1 cellular context compared by ENCODE assay signal in genomic region chr17:50048988-50049387, GRCh38.
TF ChIP-seq lines count a peak whose summit lies in the region.

No MANE protein-coding gene starts in this region.

TF ChIP-seq in H1, 55 proteins besides CTCF, POLR2A, EP300 and RAD21:
- no peak for TF ChIP-seq CREB1 (IDR thresholded peaks at IDR 0.05)
- TF ChIP-seq CHD1 (IDR thresholded peaks at IDR 0.05; ENCODE audit: low read depth, low read length): no peak
- no peak for TF ChIP-seq ASH2L (IDR thresholded peaks at IDR 0.05; ENCODE audit: low read length)
- TF ChIP-seq TEAD4 (IDR thresholded peaks at IDR 0.05; ENCODE audit: low read depth, low read length): no peak
- TF ChIP-seq PHF8 (conservative IDR thresholded peaks at IDR 0.05; ENCODE audit: low read depth, low read length): no peak
- TF ChIP-seq MAFK (IDR thresholded peaks at IDR 0.05; ENCODE audit: low read depth, low read length): no peak
- TF ChIP-seq SRF (IDR thresholded peaks at IDR 0.05; ENCODE audit: low read depth, low read length): no peak
- TF ChIP-seq POU5F1 (IDR thresholded peaks at IDR 0.05; ENCODE audit: low read depth, low read length): no peak
- TF ChIP-seq, protein P1, sequence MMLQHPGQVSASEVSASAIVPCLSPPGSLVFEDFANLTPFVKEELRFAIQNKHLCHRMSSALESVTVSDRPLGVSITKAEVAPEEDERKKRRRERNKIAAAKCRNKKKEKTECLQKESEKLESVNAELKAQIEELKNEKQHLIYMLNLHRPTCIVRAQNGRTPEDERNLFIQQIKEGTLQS (IDR thresholded peaks at IDR 0.05; ENCODE audit: insufficient read depth, low read depth, low read length): no peak
- TF ChIP-seq ATF2 (IDR thresholded peaks at IDR 0.05; ENCODE audit: low read length): no peak
- no peak for TF ChIP-seq BRCA1 (IDR thresholded peaks at IDR 0.05; ENCODE audit: low read depth, low read length)
- TF ChIP-seq RBBP5 (IDR thresholded peaks at IDR 0.05; ENCODE audit: borderline replicate concordance, low read depth, low read length): no peak
- no peak for TF ChIP-seq KDM4A (IDR thresholded peaks at IDR 0.05; ENCODE audit: low read depth, low read length, severe bottlenecking)
- TF ChIP-seq CEBPB (IDR thresholded peaks at IDR 0.05; ENCODE audit: low read depth, low read length): no peak
- no peak for TF ChIP-seq NRF1 (IDR thresholded peaks at IDR 0.05; ENCODE audit: low read depth, low read length)
- no peak for TF ChIP-seq NANOG (IDR thresholded peaks at IDR 0.05; ENCODE audit: insufficient read depth, low read depth, low read length, poor library complexity, severe bottlenecking)
- no peak for TF ChIP-seq TBP (IDR thresholded peaks at IDR 0.05; ENCODE audit: low read depth, low read length)
- no peak for TF ChIP-seq KDM5A (IDR thresholded peaks at IDR 0.05; ENCODE audit: low read length)
- TF ChIP-seq SIRT6 (IDR thresholded peaks at IDR 0.05; ENCODE audit: low read length): no peak
TF ChIP-seq in H1: peak in this region for 0.
